In the genomic region with DNA sequence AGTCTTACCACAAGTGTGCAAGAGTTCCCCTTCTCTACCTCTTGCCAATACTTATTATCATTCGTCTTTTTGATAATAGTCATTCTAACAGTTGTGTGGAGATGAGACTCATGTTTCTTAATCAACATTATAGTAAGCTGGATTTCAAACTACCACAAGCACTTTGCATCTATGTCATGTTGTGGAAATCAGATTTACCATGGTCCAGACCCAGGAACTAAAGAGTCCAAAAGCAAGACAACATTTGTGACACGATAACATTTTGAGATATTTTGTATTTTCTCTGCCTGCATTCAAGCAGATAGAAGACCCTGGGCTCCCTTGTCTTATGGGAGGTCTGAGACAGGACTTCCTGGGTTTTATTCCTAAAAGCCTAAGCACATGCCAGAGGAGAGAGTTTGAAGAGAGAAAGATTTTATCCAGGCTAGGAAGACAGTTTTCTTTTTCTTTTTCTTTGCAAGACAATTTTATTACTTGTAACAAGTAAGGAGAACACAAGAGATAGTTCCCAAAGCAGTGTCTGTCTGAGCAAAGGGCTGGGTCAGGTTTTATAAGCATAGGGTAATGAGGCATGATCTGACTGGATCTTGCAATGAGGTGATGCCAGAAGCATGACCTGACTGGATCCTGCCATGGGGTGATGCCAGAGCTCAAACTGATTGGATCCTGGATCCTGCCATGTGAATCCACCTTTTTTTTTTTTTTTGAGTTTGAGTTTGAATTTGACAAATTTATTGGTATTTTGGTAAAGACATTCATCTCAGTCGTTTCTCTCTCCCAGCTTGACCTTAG, we compare ENCODE assay signal across 1 cellular context.
TF ChIP-seq lines count a peak whose summit lies in the region.

No MANE protein-coding gene starts in this region.

TF ChIP-seq in K562, 482 proteins besides CTCF, POLR2A, EP300 and RAD21 (continued from another document and continues in another):
- TF ChIP-seq ZHX1 (conservative IDR thresholded peaks at IDR 0.05; ENCODE audit: low read length) (no peak), MAX (CRISPR knock-in tag; IDR thresholded peaks at IDR 0.05) (no peak), ZNF589 (CRISPR knock-in tag; IDR thresholded peaks at IDR 0.05; ENCODE audit: low read depth) (no peak), ZNF609 (CRISPR knock-in tag; IDR thresholded peaks at IDR 0.05; ENCODE audit: borderline replicate concordance) (no peak), NBN (IDR thresholded peaks at IDR 0.05; ENCODE audit: low read depth) (no peak), MTA1 (IDR thresholded peaks at IDR 0.05; ENCODE audit: borderline replicate concordance) (no peak), HDGF (IDR thresholded peaks at IDR 0.05) (no peak), SAFB (IDR thresholded peaks at IDR 0.05; ENCODE audit: borderline replicate concordance, low read depth, low read length) (no peak), ZSCAN29 (IDR thresholded peaks at IDR 0.05) (no peak), SIN3A (IDR thresholded peaks at IDR 0.05; ENCODE audit: borderline replicate concordance in 2 of 2, control insufficient read depth in 1 of 2, low read depth in 2 of 2, low read length in 2 of 2) (no peak), E2F4 (CRISPR knock-in tag; IDR thresholded peaks at IDR 0.05; ENCODE audit: low read depth) (no peak), SRSF1 (IDR thresholded peaks at IDR 0.05; ENCODE audit: low read depth, low read length) (no peak), IFI16 (CRISPR knock-in tag; IDR thresholded peaks at IDR 0.05) (no peak), ZNF830 (CRISPR knock-in tag; IDR thresholded peaks at IDR 0.05) (no peak), E2F5 (CRISPR knock-in tag; IDR thresholded peaks at IDR 0.05) (no peak), TGIF2 (CRISPR knock-in tag; IDR thresholded peaks at IDR 0.05) (no peak), RAD51 (IDR thresholded peaks at IDR 0.05; ENCODE audit: borderline replicate concordance, low read depth) (no peak), DLX4 (CRISPR knock-in tag; IDR thresholded peaks at IDR 0.05) (peak; percentile 51; the same call in 1 of the 2 replicates), CHD2 (IDR thresholded peaks at IDR 0.05; ENCODE audit: low read depth, low read length) (no peak), MBD2 (IDR thresholded peaks at IDR 0.05; ENCODE audit: borderline replicate concordance, low read depth) (no peak), E2F3 (CRISPR knock-in tag; IDR thresholded peaks at IDR 0.05) (no peak), PPARD (CRISPR knock-in tag; IDR thresholded peaks at IDR 0.05) (no peak), SMAD4 (CRISPR knock-in tag; conservative IDR thresholded peaks at IDR 0.05) (no peak), SNIP1 (IDR thresholded peaks at IDR 0.05; ENCODE audit: low read depth) (no peak), HES1 (IDR thresholded peaks at IDR 0.05; ENCODE audit: low read depth) (no peak), ELF1 (tag; IDR thresholded peaks at IDR 0.05) (no peak), PATZ1 (CRISPR knock-in tag; IDR thresholded peaks at IDR 0.05; ENCODE audit: borderline replicate concordance) (peak; percentile 75; the same call in 1 of the 2 replicates), DIDO1 (tag; IDR thresholded peaks at IDR 0.05; ENCODE audit: low read depth) (no peak), FOXA1 (IDR thresholded peaks at IDR 0.05; ENCODE audit: borderline replicate concordance) (no peak), NEUROD1 (IDR thresholded peaks at IDR 0.05; ENCODE audit: borderline replicate concordance, low read depth, low read length, partially characterized antibody) (no peak), POLR2AphosphoS2 (IDR thresholded peaks at IDR 0.05; ENCODE audit: low read length) (no peak), SRSF9 (IDR thresholded peaks at IDR 0.05; ENCODE audit: borderline replicate concordance, low read depth, low read length) (no peak), ILK (tag; IDR thresholded peaks at IDR 0.05; ENCODE audit: borderline replicate concordance, low read depth) (no peak)
- TF ChIP-seq, protein P1, sequence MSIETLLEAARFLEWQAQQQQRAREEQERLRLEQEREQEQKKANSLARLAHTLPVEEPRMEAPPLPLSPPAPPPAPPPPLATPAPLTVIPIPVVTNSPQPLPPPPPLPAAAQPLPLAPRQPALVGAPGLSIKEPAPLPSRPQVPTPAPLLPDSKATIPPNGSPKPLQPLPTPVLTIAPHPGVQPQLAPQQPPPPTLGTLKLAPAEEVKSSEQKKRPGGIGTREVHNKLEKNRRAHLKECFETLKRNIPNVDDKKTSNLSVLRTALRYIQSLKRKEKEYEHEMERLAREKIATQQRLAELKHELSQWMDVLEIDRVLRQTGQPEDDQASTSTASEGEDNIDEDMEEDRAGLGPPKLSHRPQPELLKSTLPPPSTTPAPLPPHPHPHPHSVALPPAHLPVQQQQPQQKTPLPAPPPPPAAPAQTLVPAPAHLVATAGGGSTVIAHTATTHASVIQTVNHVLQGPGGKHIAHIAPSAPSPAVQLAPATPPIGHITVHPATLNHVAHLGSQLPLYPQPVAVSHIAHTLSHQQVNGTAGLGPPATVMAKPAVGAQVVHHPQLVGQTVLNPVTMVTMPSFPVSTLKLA (conservative IDR thresholded peaks at IDR 0.05) = no peak
- TF ChIP-seq, protein P2, sequence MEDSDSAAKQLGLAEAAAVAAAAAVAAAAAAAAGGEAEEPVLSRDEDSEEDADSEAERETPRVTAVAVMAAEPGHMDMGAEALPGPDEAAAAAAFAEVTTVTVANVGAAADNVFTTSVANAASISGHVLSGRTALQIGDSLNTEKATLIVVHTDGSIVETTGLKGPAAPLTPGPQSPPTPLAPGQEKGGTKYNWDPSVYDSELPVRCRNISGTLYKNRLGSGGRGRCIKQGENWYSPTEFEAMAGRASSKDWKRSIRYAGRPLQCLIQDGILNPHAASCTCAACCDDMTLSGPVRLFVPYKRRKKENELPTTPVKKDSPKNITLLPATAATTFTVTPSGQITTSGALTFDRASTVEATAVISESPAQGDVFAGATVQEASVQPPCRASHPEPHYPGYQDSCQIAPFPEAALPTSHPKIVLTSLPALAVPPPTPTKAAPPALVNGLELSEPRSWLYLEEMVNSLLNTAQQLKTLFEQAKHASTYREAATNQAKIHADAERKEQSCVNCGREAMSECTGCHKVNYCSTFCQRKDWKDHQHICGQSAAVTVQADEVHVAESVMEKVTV (CRISPR knock-in tag; IDR thresholded peaks at IDR 0.05) = 0 out of 2 replicates have a peak, but pooled peaks have one; percentile 9
- TF ChIP-seq, protein P3, sequence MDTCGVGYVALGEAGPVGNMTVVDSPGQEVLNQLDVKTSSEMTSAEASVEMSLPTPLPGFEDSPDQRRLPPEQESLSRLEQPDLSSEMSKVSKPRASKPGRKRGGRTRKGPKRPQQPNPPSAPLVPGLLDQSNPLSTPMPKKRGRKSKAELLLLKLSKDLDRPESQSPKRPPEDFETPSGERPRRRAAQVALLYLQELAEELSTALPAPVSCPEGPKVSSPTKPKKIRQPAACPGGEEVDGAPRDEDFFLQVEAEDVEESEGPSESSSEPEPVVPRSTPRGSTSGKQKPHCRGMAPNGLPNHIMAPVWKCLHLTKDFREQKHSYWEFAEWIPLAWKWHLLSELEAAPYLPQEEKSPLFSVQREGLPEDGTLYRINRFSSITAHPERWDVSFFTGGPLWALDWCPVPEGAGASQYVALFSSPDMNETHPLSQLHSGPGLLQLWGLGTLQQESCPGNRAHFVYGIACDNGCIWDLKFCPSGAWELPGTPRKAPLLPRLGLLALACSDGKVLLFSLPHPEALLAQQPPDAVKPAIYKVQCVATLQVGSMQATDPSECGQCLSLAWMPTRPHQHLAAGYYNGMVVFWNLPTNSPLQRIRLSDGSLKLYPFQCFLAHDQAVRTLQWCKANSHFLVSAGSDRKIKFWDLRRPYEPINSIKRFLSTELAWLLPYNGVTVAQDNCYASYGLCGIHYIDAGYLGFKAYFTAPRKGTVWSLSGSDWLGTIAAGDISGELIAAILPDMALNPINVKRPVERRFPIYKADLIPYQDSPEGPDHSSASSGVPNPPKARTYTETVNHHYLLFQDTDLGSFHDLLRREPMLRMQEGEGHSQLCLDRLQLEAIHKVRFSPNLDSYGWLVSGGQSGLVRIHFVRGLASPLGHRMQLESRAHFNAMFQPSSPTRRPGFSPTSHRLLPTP (IDR thresholded peaks at IDR 0.05; ENCODE audit: borderline replicate concordance, extremely low read depth, insufficient read length) = no peak
